Comparison of ENCODE assay signal across 8 cellular contexts in the genomic region with DNA sequence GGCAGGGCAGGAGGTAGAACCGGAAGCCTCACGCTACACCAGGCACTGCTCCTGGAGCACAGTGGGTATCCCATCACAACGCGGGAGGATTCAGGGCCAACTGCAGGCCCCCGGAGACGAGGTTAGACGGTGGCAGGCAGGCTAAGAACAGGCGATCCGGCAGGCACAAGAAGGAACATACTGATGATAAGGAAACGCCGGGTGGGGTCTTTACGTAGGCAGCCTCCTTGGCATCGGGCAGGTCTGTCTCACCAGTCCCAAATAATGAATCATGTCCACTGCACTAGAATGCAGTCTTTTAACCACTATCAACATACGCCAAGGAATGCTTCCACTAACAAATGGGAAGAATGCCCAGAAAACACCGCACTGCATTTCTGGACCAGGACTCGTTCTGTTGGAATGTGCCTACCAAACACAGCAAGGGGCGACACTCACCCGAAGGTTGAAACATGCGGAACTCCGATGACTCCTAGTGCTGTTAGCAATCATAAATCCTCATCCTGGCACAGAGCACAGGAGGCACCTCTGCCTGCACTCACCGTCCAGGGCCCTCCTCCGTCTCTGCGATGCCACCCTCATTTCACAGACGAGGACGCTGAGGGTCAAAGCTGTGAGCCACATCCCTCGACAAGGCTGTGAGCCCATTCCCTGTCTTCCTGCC. TPM values are rescaled to one million over a fixed set of nuclear protein-coding genes. Genes with fewer than 3 reads are reported as not detected.
DNase-seq lines count a peak whose midpoint lies in the region; ATAC-seq, FAIRE-seq and TF ChIP-seq lines count a peak whose summit lies in the region.

No MANE protein-coding gene starts in this region.

- H3K9me1 ChIP-seq in keratinocyte (ENCODE audit: control insufficient read depth, extremely low read depth, insufficient read depth, low read length), result no peaks in the 10 kb centered on the region

- TF ChIP-seq CTCF in HEK293 (tag by site-specific recombination; IDR thresholded peaks at IDR 0.05), result no peak
- no peak for TF ChIP-seq CTCF in brain microvascular endothelial cell (IDR thresholded peaks at IDR 0.05; ENCODE audit: low read depth, low read length, missing control alignments)
- TF ChIP-seq CTCF in keratinocyte (optimal IDR thresholded peaks at IDR 0.05 in 1 of 3, IDR thresholded peaks at IDR 0.05 in 1 of 3, conservative IDR thresholded peaks at IDR 0.05 in 1 of 3; ENCODE audit: extremely low read depth in 1 of 3, insufficient read depth in 2 of 3, low read length in 3 of 3), result peak in 2 of 3 experiments; percentile 32 to 61

- H2AFZ ChIP-seq in keratinocyte (ENCODE audit: control insufficient read depth, low read length), result peak overlapping the region; percentile 27

- intact Hi-C loops in CD4-positive, alpha-beta memory T cell (cut with micrococcal nuclease), result no loop called here

- in situ Hi-C loops in brain microvascular endothelial cell (cut with HindIII; ENCODE audit: low pct_ligation_motif_present, low sequenced_read_pairs), result no loop called here

- H3K36me3 ChIP-seq in HEK293 (ENCODE audit: control insufficient read depth in 2 of 2, insufficient read depth in 1 of 2, low read length in 2 of 2), result peaks cover 0 to 17% of the 10 kb centered on the region in 2 experiments; a peak in 2 of 3 replicates
- no peaks in the 10 kb centered on the region for H3K36me3 ChIP-seq in brain microvascular endothelial cell (replicated peaks)
- H3K36me3 ChIP-seq in keratinocyte (ENCODE audit: control insufficient read depth in 2 of 2, extremely low read depth in 1 of 2, insufficient read depth in 2 of 2, low read length in 2 of 2), result peaks cover 4 to 6% of the 10 kb centered on the region in 2 experiments
- H3K36me3 ChIP-seq in stomach smooth muscle (ENCODE audit: control insufficient read depth in 2 of 2, insufficient read depth in 2 of 2, low read length in 2 of 2), result peaks cover 3 to 4% of the 10 kb centered on the region in 2 donors
- no peaks in the 10 kb centered on the region for H3K36me3 ChIP-seq in CD4-positive, alpha-beta memory T cell (ENCODE audit: insufficient read depth, low read length)

- peak overlapping the region; percentile 55 for H3K9ac ChIP-seq in keratinocyte (ENCODE audit: control insufficient read depth, extremely low read depth, insufficient read depth, low read length)
- H3K9ac ChIP-seq in stomach smooth muscle (ENCODE audit: low read length in 2 of 2), result peak overlapping the region; percentile 54 to 58

- POLR2A ChIA-PET in HEK293 (lab: Yijun Ruan, JAX), result no interaction called here
- POLR2A ChIA-PET in CD4-positive, alpha-beta memory T cell (lab: Charles Lee; ENCODE audit: partially characterized antibody), result no interaction called here

- H3K4me1 ChIP-seq in HEK293 (ENCODE audit: control insufficient read depth, insufficient read depth, low read length), result peaks cover 19% of the 10 kb centered on the region
- H3K4me1 ChIP-seq in keratinocyte (ENCODE audit: control insufficient read depth, extremely low read depth, insufficient read depth, low read length), result peaks cover 23% of the 10 kb centered on the region
- H3K4me1 ChIP-seq in stomach smooth muscle (ENCODE audit: control insufficient read depth, insufficient read depth, low read length), result peaks cover 47% of the 10 kb centered on the region
- H3K4me1 ChIP-seq in CD4-positive, alpha-beta memory T cell (ENCODE audit: insufficient read depth, low read length), result no peaks in the 10 kb centered on the region

- peaks cover 0 to 2% (median 0%) of the 10 kb centered on the region in 8 donors for H3K9me3 Mint-ChIP-seq in CD4-positive, alpha-beta memory T cell

- DNase-seq in brain microvascular endothelial cell, result peak; percentile 99
- peak; percentile 96 for DNase-seq in keratinocyte (ENCODE audit: low read depth, low spot score)
- DNase-seq in HuH-7.5 (ENCODE audit: low spot score), result no peak
- no peak for DNase-seq in NCI-H345 treated with DMSO at 0.1 percent for 48 hours (lab: John Stamatoyannopoulos, UW; ENCODE audit: unreplicated experiment)
- no peak for DNase-seq in CD4-positive, alpha-beta memory T cell

- H3K27ac Mint-ChIP-seq in CD4-positive, alpha-beta memory T cell, result no peak overlapping the region

- no peak overlapping the region for H3K4me3 Mint-ChIP-seq in CD4-positive, alpha-beta memory T cell

- peaks cover 0 to 5% of the 10 kb centered on the region in 2 donors for H3K36me3 Mint-ChIP-seq in CD4-positive, alpha-beta memory T cell

- no peak for ATAC-seq in HG02970 (IDR thresholded peaks at IDR 0.05; ENCODE audit: low FRiP score, unreplicated experiment)

- dilution Hi-C loops in keratinocyte (cut with MboI; ENCODE audit: extremely low pct_ligation_motif_present, low sequenced_read_pairs), result no loop called here

- H3K27me3 Mint-ChIP-seq in CD4-positive, alpha-beta memory T cell, result peaks cover 2 to 3% of the 10 kb centered on the region in 2 donors

- H3K79me2 ChIP-seq in keratinocyte (ENCODE audit: control insufficient read depth, insufficient read depth, low read length), result peaks cover 71% of the 10 kb centered on the region

- H3K9me3 ChIP-seq in HEK293 (ENCODE audit: control insufficient read depth, insufficient read depth, low read depth, low read length) (no peaks in the 10 kb centered on the region), keratinocyte (ENCODE audit: control insufficient read depth, low read depth, low read length) (no peaks in the 10 kb centered on the region), stomach smooth muscle (ENCODE audit: control insufficient read depth in 2 of 2, low read length in 2 of 2) (no peaks in the 10 kb centered on the region)
- no peaks in the 10 kb centered on the region for H3K9me3 ChIP-seq in CD4-positive, alpha-beta memory T cell (ENCODE audit: control insufficient read depth in 1 of 2, low read length in 2 of 2)

- peak; percentile 96 for FAIRE-seq in keratinocyte (lab: Jason Lieb, UNC)

- peaks cover 0 to 7% (median under 1%) of the 10 kb centered on the region in 4 donors for H3K4me1 Mint-ChIP-seq in CD4-positive, alpha-beta memory T cell

- CTCF ChIA-PET in HEK293 (lab: Yijun Ruan, JAX), result no interaction called here
- CTCF ChIA-PET in CD4-positive, alpha-beta memory T cell (lab: Charles Lee; ENCODE audit: partially characterized antibody), result no interaction called here

- no peak overlapping the region for H3K27ac ChIP-seq in HEK293 (ENCODE audit: extremely low read depth, low read depth, low read length)
- peak overlapping the region; percentile 88 for H3K27ac ChIP-seq in brain microvascular endothelial cell
- H3K27ac ChIP-seq in keratinocyte (ENCODE audit: control insufficient read depth, insufficient read depth, low read length), result peak overlapping the region; percentile 73
- H3K27ac ChIP-seq in stomach smooth muscle (ENCODE audit: low read length), result peak overlapping the region; percentile 86
- H3K27ac ChIP-seq in CD4-positive, alpha-beta memory T cell (ENCODE audit: low read depth, low read length), result no peak overlapping the region

- peaks cover 4% of the 10 kb centered on the region for H4K20me1 ChIP-seq in keratinocyte (ENCODE audit: control insufficient read depth, extremely low read depth, insufficient read depth, low read length)

- H3K4me3 ChIP-seq in HEK293 (ENCODE audit: low read depth, low read length), result no peak overlapping the region
- peak overlapping the region; percentile 22 for H3K4me3 ChIP-seq in brain microvascular endothelial cell (ENCODE audit: low read depth, low read length)
- peak overlapping the region in 1 of 3 experiments; percentile 28 for H3K4me3 ChIP-seq in keratinocyte (ENCODE audit: control insufficient read depth in 2 of 3, extremely low read depth in 1 of 3, insufficient read depth in 2 of 3, low read depth in 1 of 3, low read length in 3 of 3)
- H3K4me3 ChIP-seq in stomach smooth muscle (ENCODE audit: low read length in 2 of 2), result peak overlapping the region; percentile 6 to 57
- H3K4me3 ChIP-seq in CD4-positive, alpha-beta memory T cell (ENCODE audit: low read length in 2 of 2), result no peak overlapping the region

- H3K27me3 ChIP-seq in brain microvascular endothelial cell (replicated peaks), result no peaks in the 10 kb centered on the region
- no peaks in the 10 kb centered on the region for H3K27me3 ChIP-seq in keratinocyte (ENCODE audit: control insufficient read depth, extremely low read depth, insufficient read depth, low read length)
- H3K27me3 ChIP-seq in stomach smooth muscle (ENCODE audit: control insufficient read depth in 1 of 2, insufficient read depth in 2 of 2, low read length in 2 of 2), result no peaks in the 10 kb centered on the region
- H3K27me3 ChIP-seq in CD4-positive, alpha-beta memory T cell (ENCODE audit: insufficient read depth, low read length), result no peaks in the 10 kb centered on the region

- peak overlapping the region; percentile 49 for H3K4me2 ChIP-seq in keratinocyte (ENCODE audit: control insufficient read depth, extremely low read depth, insufficient read depth, low read depth, low read length)

TF ChIP-seq in HEK293, 187 proteins besides CTCF, POLR2A, EP300 and RAD21:
- TF ChIP-seq ZEB2 (tag by site-specific recombination; IDR thresholded peaks at IDR 0.05) (no peak), GLIS1 (tag by site-specific recombination; IDR thresholded peaks at IDR 0.05) (peak; percentile 33)
- TF ChIP-seq, protein P1, sequence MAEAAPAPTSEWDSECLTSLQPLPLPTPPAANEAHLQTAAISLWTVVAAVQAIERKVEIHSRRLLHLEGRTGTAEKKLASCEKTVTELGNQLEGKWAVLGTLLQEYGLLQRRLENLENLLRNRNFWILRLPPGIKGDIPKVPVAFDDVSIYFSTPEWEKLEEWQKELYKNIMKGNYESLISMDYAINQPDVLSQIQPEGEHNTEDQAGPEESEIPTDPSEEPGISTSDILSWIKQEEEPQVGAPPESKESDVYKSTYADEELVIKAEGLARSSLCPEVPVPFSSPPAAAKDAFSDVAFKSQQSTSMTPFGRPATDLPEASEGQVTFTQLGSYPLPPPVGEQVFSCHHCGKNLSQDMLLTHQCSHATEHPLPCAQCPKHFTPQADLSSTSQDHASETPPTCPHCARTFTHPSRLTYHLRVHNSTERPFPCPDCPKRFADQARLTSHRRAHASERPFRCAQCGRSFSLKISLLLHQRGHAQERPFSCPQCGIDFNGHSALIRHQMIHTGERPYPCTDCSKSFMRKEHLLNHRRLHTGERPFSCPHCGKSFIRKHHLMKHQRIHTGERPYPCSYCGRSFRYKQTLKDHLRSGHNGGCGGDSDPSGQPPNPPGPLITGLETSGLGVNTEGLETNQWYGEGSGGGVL (tag by site-specific recombination; IDR thresholded peaks at IDR 0.05), result no peak

RNA-seq across cellular contexts. Expression of a gene that starts 35.2 kb away (rescaled TPM):
- 7.4 to 9.3 TPM (median 9.2 TPM) in 3 replicates for polyA plus RNA-seq in keratinocyte
- polyA plus RNA-seq in keratinocyte (2011; ENCODE audit: low read depth), result 5.9 TPM
- 5.2 and 5.6 TPM in 2 replicates for polyA plus RNA-seq in keratinocyte (2011; cell fraction: cytosol; rRNA removed)
- polyA plus RNA-seq in keratinocyte (2011; cell fraction: nucleus; rRNA removed), result 27.0 and 30.5 TPM in 2 replicates
- polyA plus RNA-seq in keratinocyte (2012; ENCODE audit: low replicate concordance), result 14.0 and 14.2 TPM in 2 replicates
- 11.8 to 25.9 TPM (median 20.6 TPM) in 3 replicates for polyA minus RNA-seq in keratinocyte
- polyA minus RNA-seq in keratinocyte (2011; cell fraction: cytosol; rRNA and poly(A)+ RNA removed), result 16.7 TPM
- polyA minus RNA-seq in keratinocyte (2011; cell fraction: nucleus; rRNA and poly(A)+ RNA removed), result 30.6 and 40.4 TPM in 2 replicates
- total RNA-seq in CD4-positive, alpha-beta memory T cell, result 1 to 10 TPM; 7.7 to 9.9 TPM
- polyA plus RNA-seq in CD4-positive, alpha-beta memory T cell, result 1 to 10 TPM in 1 of 2 donors, under 1 TPM in 1; 0.25 to 2.2 TPM

Comparison
In these comparisons a context has a peak if more than half of its experiments do, and no peak if none do; other contexts are left out.
1. H3K27ac ChIP-seq: peak in brain microvascular endothelial cell (single experiment), keratinocyte (single experiment) and stomach smooth muscle (single experiment); none in HEK293 (single experiment) and CD4-positive, alpha-beta memory T cell (single experiment).
2. H3K4me3 ChIP-seq: peak in brain microvascular endothelial cell (single experiment) and stomach smooth muscle (2 of 2); none in HEK293 (single experiment) and CD4-positive, alpha-beta memory T cell (0 of 2).
3. CTCF ChIP-seq: peak in keratinocyte (2 of 3); none in HEK293 (single experiment) and brain microvascular endothelial cell (single experiment).
4. DNase-seq: peak in brain microvascular endothelial cell (single experiment) and keratinocyte (single experiment); none in HuH-7.5 (single experiment), NCI-H345 treated with DMSO at 0.1 percent for 48 hours (single experiment) and CD4-positive, alpha-beta memory T cell (0 of 5).